Comparison of ENCODE assay signal across 25 cellular contexts in the genomic region with DNA sequence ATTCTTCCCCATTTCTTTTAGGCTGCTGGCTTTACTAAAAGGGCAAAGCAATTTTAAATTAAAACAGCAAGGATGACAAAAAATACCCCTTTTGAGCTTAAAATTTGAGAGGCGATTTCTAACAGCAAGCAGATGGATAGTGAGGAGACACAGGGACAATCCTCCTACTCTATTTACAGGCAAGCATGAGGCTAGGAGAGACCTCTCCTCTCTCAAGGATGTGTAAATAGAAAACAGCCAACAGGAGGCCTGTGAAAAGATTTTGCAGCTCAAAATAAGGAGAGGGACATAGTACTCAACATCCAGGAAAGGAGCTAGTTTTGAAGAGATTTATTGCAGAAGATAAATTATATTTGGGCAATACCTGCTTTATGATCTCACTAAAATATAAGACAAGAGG. TPM values are rescaled to one million over a fixed set of nuclear protein-coding genes. Genes with fewer than 3 reads are reported as not detected.
"Had no signal": no experiment of that assay in that cellular context is flagged by ENCODE, and none has a peak within 500 bp of the region (broad histone marks: within the 10 kb centered on the region; RNA-seq: fewer than 3 reads in every experiment).

No MANE protein-coding gene starts in this region.

- H3K9me3 Mint-ChIP-seq: IgD-negative memory B cell, T-cell had no signal

- H3K4me1 Mint-ChIP-seq: T-cell had no signal

- H3K27ac Mint-ChIP-seq: IgD-negative memory B cell, T-cell had no signal

- FAIRE-seq: K562, RCC 7860 had no signal

- DNase-seq: Kasumi-1, MM.1S, NCI-H1092 treated with DMSO at 0.1 percent for 48 hours, NCI-H1436, NCI-H187, NCI-H2029, NCI-H2081 treated with DMSO at 0.1 percent for 48 hours, NCI-H226, NCI-H446, NCI-H510A, NCI-H524 treated with DMSO at 0.1 percent for 48 hours, NCI-H82, Right ventricle myocardium superior, RPMI8226, SIG-M5, SK-N-SH, SW 1271, T-cell had no signal

- H3K4me2 ChIP-seq: KMS-11, SK-N-SH had no signal

- H3K4me3 Mint-ChIP-seq: IgD-negative memory B cell, T-cell had no signal

- H3K27ac ChIP-seq: KMS-11 had no signal

- H3K36me3 Mint-ChIP-seq: IgD-negative memory B cell, T-cell had no signal

- H3K27me3 Mint-ChIP-seq: IgD-negative memory B cell had no signal

- H3K9ac ChIP-seq: KMS-11, SK-N-SH had no signal

- H3K9me3 ChIP-seq: SK-N-SH had no signal

- H3K4me3 ChIP-seq: K562 had no signal

- ATAC-seq: K562, T-cell had no signal

RNA-seq across cellular contexts. Expression of gene LINC00305, which starts 53.8 kb away (rescaled TPM):
- total RNA-seq: HT1080, K562, M059J, Right ventricle myocardium superior, SK-MEL-5, T-cell had no signal
- polyA plus RNA-seq: IgD-negative memory B cell, K562, SK-N-SH had no signal
